Comparison of ENCODE assay signal across 2 cellular contexts in genomic region chr19:6479836-6480398, GRCh38.
TF ChIP-seq lines count a peak whose summit lies in the region.

No MANE protein-coding gene starts in this region.

TF ChIP-seq in H1, 55 proteins besides CTCF, POLR2A, EP300 and RAD21:
- TF ChIP-seq FOSL1 (IDR thresholded peaks at IDR 0.05; ENCODE audit: insufficient read depth, low read depth, low read length) (no peak), KDM5A (IDR thresholded peaks at IDR 0.05; ENCODE audit: low read length) (no peak), RFX5 (IDR thresholded peaks at IDR 0.05; ENCODE audit: borderline replicate concordance, low read depth, low read length) (no peak), ASH2L (IDR thresholded peaks at IDR 0.05; ENCODE audit: low read length) (no peak), JUN (IDR thresholded peaks at IDR 0.05; ENCODE audit: low read depth, low read length) (no peak), CBX5 (IDR thresholded peaks at IDR 0.05; ENCODE audit: low read depth, low read length) (no peak), BRCA1 (IDR thresholded peaks at IDR 0.05; ENCODE audit: low read depth, low read length) (no peak), SIX5 (IDR thresholded peaks at IDR 0.05; ENCODE audit: low read depth, low read length) (no peak), CREB1 (IDR thresholded peaks at IDR 0.05) (no peak)

TF ChIP-seq in WTC11, 78 proteins besides CTCF, POLR2A, EP300 and RAD21:
- no peak for TF ChIP-seq ZBTB43 (CRISPR knock-in tag; IDR thresholded peaks at IDR 0.05)
- TF ChIP-seq ZNF121 (CRISPR knock-in tag; IDR thresholded peaks at IDR 0.05): no peak
- TF ChIP-seq ZNF423 (CRISPR knock-in tag; IDR thresholded peaks at IDR 0.05): no peak
- TF ChIP-seq E2F1 (CRISPR knock-in tag; IDR thresholded peaks at IDR 0.05): no peak
- TF ChIP-seq ZNF281 (CRISPR knock-in tag; IDR thresholded peaks at IDR 0.05): no peak
- TF ChIP-seq NR3C1 (CRISPR knock-in tag; conservative IDR thresholded peaks at IDR 0.05; ENCODE audit: low read depth): no peak
- no peak for TF ChIP-seq IRF2 (CRISPR knock-in tag; IDR thresholded peaks at IDR 0.05; ENCODE audit: borderline replicate concordance, low read depth)
- no peak for TF ChIP-seq ATF1 (CRISPR knock-in tag; IDR thresholded peaks at IDR 0.05)
- TF ChIP-seq STAT6 (CRISPR knock-in tag; conservative IDR thresholded peaks at IDR 0.05; ENCODE audit: low read depth): no peak
- TF ChIP-seq USF2 (CRISPR knock-in tag; IDR thresholded peaks at IDR 0.05): no peak
